Comparison of ENCODE assay signal across 7 cellular contexts in the genomic region with DNA sequence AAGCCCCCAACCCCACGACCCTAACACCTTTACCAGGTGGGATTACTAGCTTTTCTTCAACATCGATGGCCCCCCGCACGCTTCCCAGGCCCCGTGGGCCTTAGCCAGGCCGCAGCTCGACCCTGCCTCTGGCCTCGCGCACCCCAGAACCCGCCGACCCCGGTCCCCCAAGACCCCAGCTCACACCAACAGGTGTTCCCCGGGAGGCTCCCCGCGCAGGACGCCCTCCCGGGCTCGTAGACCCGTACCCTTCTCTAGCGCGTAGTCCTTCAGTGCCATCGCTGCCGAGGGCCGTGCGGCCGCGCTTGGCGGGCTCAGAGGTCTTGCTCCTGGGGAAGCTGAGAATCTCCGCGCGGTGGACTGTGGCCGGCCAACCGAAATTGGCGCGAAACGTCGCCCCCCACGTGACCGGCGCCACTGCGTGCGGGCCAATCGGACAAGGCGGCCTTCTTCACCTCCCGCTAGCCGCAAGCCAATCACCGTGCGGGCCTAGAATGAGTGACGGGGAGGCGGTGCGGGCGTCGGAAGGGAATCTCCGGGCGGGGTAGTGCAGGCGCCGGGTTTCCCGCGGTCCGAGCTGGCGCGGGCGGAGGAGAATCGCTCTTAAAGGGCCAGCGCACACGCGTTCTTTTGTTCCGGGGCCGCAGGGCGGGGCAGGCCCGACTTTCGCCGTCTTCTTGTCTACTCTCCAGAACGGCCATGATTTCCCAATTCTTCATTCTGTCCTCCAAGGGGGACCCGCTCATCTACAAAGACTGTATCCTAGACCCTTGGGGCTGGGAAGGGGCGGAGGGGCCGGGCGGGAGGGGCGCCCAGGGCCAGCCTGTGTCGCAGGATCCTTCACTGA.
DNase-seq lines count a peak whose midpoint lies in the region; ATAC-seq, FAIRE-seq and TF ChIP-seq lines count a peak whose summit lies in the region.

A gene with protein sequence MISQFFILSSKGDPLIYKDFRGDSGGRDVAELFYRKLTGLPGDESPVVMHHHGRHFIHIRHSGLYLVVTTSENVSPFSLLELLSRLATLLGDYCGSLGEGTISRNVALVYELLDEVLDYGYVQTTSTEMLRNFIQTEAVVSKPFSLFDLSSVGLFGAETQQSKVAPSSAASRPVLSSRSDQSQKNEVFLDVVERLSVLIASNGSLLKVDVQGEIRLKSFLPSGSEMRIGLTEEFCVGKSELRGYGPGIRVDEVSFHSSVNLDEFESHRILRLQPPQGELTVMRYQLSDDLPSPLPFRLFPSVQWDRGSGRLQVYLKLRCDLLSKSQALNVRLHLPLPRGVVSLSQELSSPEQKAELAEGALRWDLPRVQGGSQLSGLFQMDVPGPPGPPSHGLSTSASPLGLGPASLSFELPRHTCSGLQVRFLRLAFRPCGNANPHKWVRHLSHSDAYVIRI (plus strand): TSS at position 628 of the 847 bp plus-strand sequence. CDS start 72 bp downstream, at position 700.
A gene (minus strand): TSS at position 382 of the 847 bp plus-strand sequence. CDS start 103 bp downstream, at position 279.

- H3K4me3 ChIP-seq in astrocyte of the cerebellum (ENCODE audit: low read depth, low read length): peak within 1 kb of the TSS; percentile 85

- in situ Hi-C loops in astrocyte of the cerebellum (cut with HindIII; ENCODE audit: low sequenced_read_pairs): no loop called here

- DNase-seq in GM18507 (ENCODE audit: extremely low spot score, insufficient read length, low read depth) (peak; percentile 97), NCI-H2029 treated with DMSO at 0.1 percent for 48 hours (lab: John Stamatoyannopoulos, UW) (peak; percentile 94), T-helper 9 cell (peak; percentile 93), astrocyte of the cerebellum (ENCODE audit: low read depth) (peak; percentile 97), hepatic stellate cell (ENCODE audit: low spot score) (peak; percentile 99), retina (peak; percentile 98)

- FAIRE-seq in GM18507 (lab: Jason Lieb, UNC): peak; percentile 96

- TF ChIP-seq CTCF in astrocyte of the cerebellum (IDR thresholded peaks at IDR 0.05; ENCODE audit: low read depth, low read length, missing control alignments): no peak

- peak; percentile 75 for ATAC-seq in HG02981 (IDR thresholded peaks at IDR 0.05; ENCODE audit: unreplicated experiment)

Comparison
In these comparisons a context has a peak if more than half of its experiments do, and no peak if none do; other contexts are left out.
1. Peak in every context shown above with its lines: DNase-seq, ATAC-seq and H3K4me3 ChIP-seq.